Comparison of ENCODE assay signal across 1 cellular context in genomic region chr3:72322264-72322976, GRCh38.
TF ChIP-seq lines count a peak whose summit lies in the region.

No MANE protein-coding gene starts in this region.

TF ChIP-seq in K562, 482 proteins besides CTCF, POLR2A, EP300 and RAD21 (continued from another document and continues in another):
- TF ChIP-seq CHD7 (IDR thresholded peaks at IDR 0.05; ENCODE audit: low read depth, low read length), result no peak
- TF ChIP-seq EP400 (IDR thresholded peaks at IDR 0.05), result peak; percentile 90
- peak; percentile 36; the same call in 1 of the 2 replicates for TF ChIP-seq PTRF (tag; IDR thresholded peaks at IDR 0.05)
- no peak for TF ChIP-seq ZNF75A (CRISPR knock-in tag; IDR thresholded peaks at IDR 0.05)
- TF ChIP-seq DACH1 (IDR thresholded peaks at IDR 0.05; ENCODE audit: partially characterized antibody), result no peak
- TF ChIP-seq ARNT (IDR thresholded peaks at IDR 0.05), result no peak
- peak; percentile 80 for TF ChIP-seq MAX (CRISPR knock-in tag; IDR thresholded peaks at IDR 0.05)
- TF ChIP-seq ZNF277 (CRISPR knock-in tag; IDR thresholded peaks at IDR 0.05; ENCODE audit: borderline replicate concordance), result no peak
- TF ChIP-seq ZNF407 (IDR thresholded peaks at IDR 0.05; ENCODE audit: low read depth), result no peak
- TF ChIP-seq ZNF778 (CRISPR knock-in tag; IDR thresholded peaks at IDR 0.05), result no peak
- TF ChIP-seq SMC3 (conservative IDR thresholded peaks at IDR 0.05; ENCODE audit: insufficient read depth, low read depth, low read length), result no peak
- peak; percentile 17; the same call in 1 of the 2 replicates for TF ChIP-seq ZNF398 (CRISPR knock-in tag; IDR thresholded peaks at IDR 0.05)
- peak; percentile 50; the same call in 1 of the 2 replicates for TF ChIP-seq ZNF431 (CRISPR knock-in tag; IDR thresholded peaks at IDR 0.05)
- TF ChIP-seq TEAD4 (IDR thresholded peaks at IDR 0.05; ENCODE audit: low read length), result no peak
- TF ChIP-seq TEAD4 (CRISPR knock-in tag; IDR thresholded peaks at IDR 0.05; ENCODE audit: borderline replicate concordance), result no peak
- no peak for TF ChIP-seq E2F4 (CRISPR knock-in tag; IDR thresholded peaks at IDR 0.05; ENCODE audit: low read depth)
- TF ChIP-seq NFIC (IDR thresholded peaks at IDR 0.05), result no peak; the same call in none of the 2 replicates
- no peak for TF ChIP-seq CBFB (CRISPR knock-in tag; IDR thresholded peaks at IDR 0.05)
- TF ChIP-seq CREB1 (IDR thresholded peaks at IDR 0.05), result no peak
- TF ChIP-seq CREB1 (CRISPR knock-in tag; IDR thresholded peaks at IDR 0.05), result no peak
- no peak for TF ChIP-seq PURB (CRISPR knock-in tag; IDR thresholded peaks at IDR 0.05; ENCODE audit: low read depth)
- TF ChIP-seq HMG20B (CRISPR knock-in tag; IDR thresholded peaks at IDR 0.05), result no peak
- TF ChIP-seq FOXP4 (CRISPR knock-in tag; IDR thresholded peaks at IDR 0.05; ENCODE audit: borderline replicate concordance), result no peak
- TF ChIP-seq ZNF699 (CRISPR knock-in tag; IDR thresholded peaks at IDR 0.05; ENCODE audit: insufficient replicate concordance), result peak; percentile 29
- no peak for TF ChIP-seq NFXL1 (CRISPR knock-in tag; IDR thresholded peaks at IDR 0.05)
- no peak for TF ChIP-seq ARID2 (IDR thresholded peaks at IDR 0.05)
- TF ChIP-seq STAG1 (CRISPR knock-in tag; IDR thresholded peaks at IDR 0.05; ENCODE audit: borderline replicate concordance), result no peak
- no peak for TF ChIP-seq CAMTA2 (CRISPR knock-in tag; conservative IDR thresholded peaks at IDR 0.05)
- no peak for TF ChIP-seq CC2D1A (IDR thresholded peaks at IDR 0.05)
- TF ChIP-seq SAFB (IDR thresholded peaks at IDR 0.05; ENCODE audit: borderline replicate concordance, low read depth, low read length), result no peak
- TF ChIP-seq FOXP1 (CRISPR knock-in tag; IDR thresholded peaks at IDR 0.05), result no peak
- TF ChIP-seq ZNF408 (CRISPR knock-in tag; IDR thresholded peaks at IDR 0.05; ENCODE audit: low read depth), result no peak
